Comparison of ENCODE assay signal across 9 cellular contexts in the genomic region with DNA sequence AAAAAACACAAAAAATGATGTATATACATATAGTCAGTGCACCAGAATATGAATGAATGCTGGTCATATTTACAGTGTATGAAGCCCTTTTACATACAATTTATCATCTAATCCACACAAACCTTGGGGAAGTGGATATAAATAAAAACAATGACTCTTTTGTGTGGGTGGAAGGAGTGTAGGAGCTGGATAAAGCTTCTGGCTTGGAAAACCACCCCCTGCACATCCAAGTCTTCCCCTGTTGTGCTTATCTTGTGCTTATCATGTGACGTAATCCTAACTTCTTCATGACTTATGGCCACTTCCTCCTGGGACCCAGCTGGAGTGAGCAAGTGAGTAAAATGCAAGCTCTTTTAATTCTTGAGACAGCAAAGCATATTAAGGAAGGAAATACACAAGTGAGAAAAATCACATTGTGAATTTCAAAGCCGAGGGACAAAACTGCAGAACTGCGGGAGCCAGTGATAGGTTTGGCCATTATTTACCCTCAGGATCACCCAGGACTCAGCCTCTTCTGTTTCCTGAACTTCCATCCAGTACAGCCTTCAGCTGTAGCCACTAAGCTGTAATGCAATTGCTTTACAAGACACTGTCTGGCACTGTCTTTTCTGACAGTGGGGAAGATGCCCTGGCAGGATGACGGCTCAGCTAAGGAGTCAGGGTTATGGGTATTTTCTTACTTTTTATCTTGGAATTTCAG.
A peak's percentile ranks its signal among the peaks of the same experiment; 100 is the strongest.
DNase-seq lines count a peak whose midpoint lies in the region; ATAC-seq and TF ChIP-seq lines count a peak whose summit lies in the region.
"Had no signal": no experiment of that assay in that cellular context is flagged by ENCODE, and none has a peak within 500 bp of the region (broad histone marks: within the 10 kb centered on the region; RNA-seq: fewer than 3 reads in every experiment).

No MANE protein-coding gene starts in this region.

- in situ Hi-C loops in GM23248 (cut with MboI), result no loop called here

- 30 to 32% methylated on average over 4 of the region's 4 CpGs for WGBS in GM23248 (ENCODE audit: low coverage in 1 of 2, low lambda C conversion rate in 2 of 2, missing lambda C conversion rate in 2 of 2), 2 experiments

- H2AFZ ChIP-seq in GM23248, result 0 out of 2 replicates have a peak overlapping the region, but pooled peaks have one; percentile 52

- DNase-seq in GM23248 (peak; percentile 63), SIG-M5 (lab: John Stamatoyannopoulos, UW) (peak; percentile 39), foreskin melanocyte (peak; percentile 96), omental fat pad (ENCODE audit: low spot score) (no peak), NCI-H2029 treated with DMSO at 0.1 percent for 48 hours (lab: John Stamatoyannopoulos, UW) (no peak), 8988T (no peak)

- H3K9me3 ChIP-seq in GM23248 (ENCODE audit: low read depth), result no peaks in the 10 kb centered on the region

- H3K27ac ChIP-seq in GM23248, result no peak overlapping the region

- no peaks in the 10 kb centered on the region for H3K79me2 ChIP-seq in GM23248 (ENCODE audit: insufficient read depth)

- H3K9me2 ChIP-seq in GM23248 (ENCODE audit: insufficient read depth), result no peaks in the 10 kb centered on the region

- H3K4me3 ChIP-seq in GM23248, result no peak overlapping the region
- H3K4me3 ChIP-seq: lung had no signal

- H3K36me3 ChIP-seq in GM23248 (ENCODE audit: low read depth), result no peaks in the 10 kb centered on the region

- H4K20me1 ChIP-seq in GM23248 (ENCODE audit: insufficient read depth), result no peaks in the 10 kb centered on the region

- peaks cover 8% of the 10 kb centered on the region for H3K4me1 ChIP-seq in GM23248 (ENCODE audit: insufficient read depth)

- no peaks in the 10 kb centered on the region for H3K27me3 ChIP-seq in GM23248 (replicated peaks; ENCODE audit: insufficient read depth)

- H3K4me2 ChIP-seq in GM23248 (ENCODE audit: unreplicated experiment), result peak overlapping the region; percentile 13

- TF ChIP-seq CTCF in omental fat pad (IDR thresholded peaks at IDR 0.05), result no peak

- H3F3A ChIP-seq in GM23248 (ENCODE audit: insufficient read depth), result peaks cover 8% of the 10 kb centered on the region

- peak; percentile 68 for ATAC-seq in omental fat pad (ENCODE audit: low FRiP score)
- ATAC-seq in HG03354 (IDR thresholded peaks at IDR 0.05; ENCODE audit: poor library complexity, severe bottlenecking, unreplicated experiment), result no peak
- no peak for ATAC-seq in GM18909 (IDR thresholded peaks at IDR 0.05; ENCODE audit: poor library complexity, unreplicated experiment)

- H3K9ac ChIP-seq in GM23248, result no peak overlapping the region

Comparison
In these comparisons a context has a peak if more than half of its experiments do, and no peak if none do; other contexts are left out.
1. DNase-seq: peak in GM23248 (single experiment), SIG-M5 (single experiment) and foreskin melanocyte (single experiment); none in omental fat pad (single experiment), NCI-H2029 treated with DMSO at 0.1 percent for 48 hours (single experiment) and 8988T (single experiment).